In the genomic region with DNA sequence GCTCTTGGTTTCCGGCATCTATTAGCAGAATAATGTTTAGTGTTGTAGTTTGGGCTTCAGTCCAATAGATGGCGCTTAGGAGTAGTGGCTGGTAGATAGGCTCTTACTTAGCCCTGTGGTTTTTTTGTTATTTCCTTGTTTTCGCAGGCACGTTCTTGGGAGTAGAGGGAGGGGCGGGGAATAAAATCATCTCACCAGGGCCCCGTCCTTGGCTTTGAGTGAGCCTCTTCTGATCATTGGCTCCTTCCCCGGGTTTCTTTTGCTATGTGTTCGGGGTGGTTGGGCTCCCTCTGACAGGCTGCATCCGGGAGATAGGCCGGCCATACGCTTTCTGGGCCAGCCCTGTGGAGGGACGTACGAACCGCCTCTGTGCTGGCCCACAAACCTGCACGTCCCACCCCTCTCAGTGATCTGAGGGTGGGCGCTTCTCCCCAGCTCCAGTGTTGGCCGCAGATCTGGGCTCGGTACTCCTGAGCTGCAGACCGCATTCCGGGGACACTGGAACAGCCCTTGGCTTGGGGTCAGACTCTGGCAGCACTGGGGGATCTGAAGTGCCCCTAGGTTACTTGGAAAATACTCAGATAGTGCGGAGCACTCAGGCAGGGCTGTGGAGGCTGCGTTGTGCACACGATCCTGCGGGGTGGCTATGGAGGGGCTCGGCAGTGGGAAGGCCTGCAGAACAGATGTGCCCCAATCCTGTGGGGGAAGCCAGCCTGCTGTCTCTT, we compare ENCODE assay signal across 7 cellular contexts.
DNase-seq lines count a peak whose midpoint lies in the region; ATAC-seq, FAIRE-seq and TF ChIP-seq lines count a peak whose summit lies in the region.

No MANE protein-coding gene starts in this region.

- intact Hi-C loops in pancreas (cut with DNase I) = loop anchor here in 1 of 3 donors (10.0 kb wide), 1 partner anchor 279 kb away; no protein-coding TSS in a partner anchor

- TF ChIP-seq CTCF in VCaP (conservative IDR thresholded peaks at IDR 0.05) (peak; percentile 93), gastroesophageal sphincter (IDR thresholded peaks at IDR 0.05) (peak in 1 of 4 experiments; percentile 37), pancreas (IDR thresholded peaks at IDR 0.05) (peak in 3 of 4 donors; percentile 30 to 52 (median 46))

- H3K36me3 ChIP-seq in gastroesophageal sphincter (peaks cover 0 to 37% of the 10 kb centered on the region in 2 donors), pancreas (no peaks in the 10 kb centered on the region)

- no peak for TF ChIP-seq POLR2A in gastroesophageal sphincter (IDR thresholded peaks at IDR 0.05)

- no peaks in the 10 kb centered on the region for H3K4me1 ChIP-seq in gastroesophageal sphincter
- no peaks in the 10 kb centered on the region for H3K4me1 ChIP-seq in pancreas

- H3K9me3 ChIP-seq in gastroesophageal sphincter (no peaks in the 10 kb centered on the region), pancreas (no peaks in the 10 kb centered on the region)

- FAIRE-seq in pancreas (lab: Jason Lieb, UNC) = no peak

- 17% methylated on average over 1 to 2 of the region's 25 CpGs for WGBS in gastroesophageal sphincter (ENCODE audit: low coverage in 1 of 2), 2 donors
- 68 to 74% methylated on average over 25 of the region's 25 CpGs for WGBS in pancreas, 2 donors

- H3K27me3 ChIP-seq in gastroesophageal sphincter = no peaks in the 10 kb centered on the region
- no peaks in the 10 kb centered on the region for H3K27me3 ChIP-seq in pancreas

- no peak overlapping the region for H3K4me3 ChIP-seq in gastroesophageal sphincter
- no peak overlapping the region for H3K4me3 ChIP-seq in pancreas

- H3K27ac ChIP-seq in VCaP (no peak overlapping the region), gastroesophageal sphincter (no peak overlapping the region), pancreas (no peak overlapping the region)

- peak; percentile 51 for DNase-seq in Daoy (ENCODE audit: low read depth)
- peak; percentile 4 for DNase-seq in NCI-H2107 (lab: John Stamatoyannopoulos, UW)
- peak in 4 of 6 donors; percentile 22 to 42 (median 34) for DNase-seq in pancreas

- ATAC-seq in GM19324 (IDR thresholded peaks at IDR 0.05; ENCODE audit: low FRiP score, unreplicated experiment) (peak; percentile 83), HG03139 (IDR thresholded peaks at IDR 0.05; ENCODE audit: unreplicated experiment) (peak; percentile 89), gastroesophageal sphincter (peak; percentile 43), pancreas (peak; percentile 94 to 98 (median 96))

- TF ChIP-seq EP300 in gastroesophageal sphincter (IDR thresholded peaks at IDR 0.05) = no peak

Comparison
In these comparisons a context has a peak if more than half of its experiments do, and no peak if none do; other contexts are left out.
1. ATAC-seq: peak in every context shown above with its lines; median percentile 96 in pancreas; 89 in HG03139; 83 in GM19324; 43 in gastroesophageal sphincter.